13 cellular contexts compared by ENCODE assay signal in the genomic region with DNA sequence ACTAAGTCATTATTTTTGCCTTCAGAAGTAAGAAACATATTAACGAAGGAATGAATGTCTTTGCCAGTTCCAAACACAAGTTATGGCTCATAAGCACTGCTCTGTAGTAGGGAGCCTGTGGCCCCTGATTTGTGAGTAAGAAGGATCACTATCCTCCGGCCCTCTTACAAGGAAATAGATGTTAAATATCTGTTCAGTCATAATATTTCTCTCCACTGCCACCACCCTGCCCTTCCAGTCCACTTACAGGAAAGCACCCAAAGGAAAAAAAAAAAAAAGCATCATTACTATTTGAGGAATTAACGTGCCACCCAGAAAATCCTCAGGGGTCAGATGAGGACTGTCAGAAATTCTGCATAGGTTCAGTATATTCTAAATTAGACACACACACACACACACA.
DNase-seq lines count a peak whose midpoint lies in the region; ATAC-seq and TF ChIP-seq lines count a peak whose summit lies in the region.
"Had no signal": no experiment of that assay in that cellular context is flagged by ENCODE, and none has a peak within 500 bp of the region (broad histone marks: within the 10 kb centered on the region; RNA-seq: fewer than 3 reads in every experiment).

No MANE protein-coding gene starts in this region.

- TF ChIP-seq CTCF in heart right ventricle (IDR thresholded peaks at IDR 0.05) (no peak), upper lobe of left lung (IDR thresholded peaks at IDR 0.05) (no peak)

- H3K9me3 ChIP-seq in heart right ventricle, result no peaks in the 10 kb centered on the region
- no peaks in the 10 kb centered on the region for H3K9me3 ChIP-seq in adipocyte (ENCODE audit: control insufficient read depth, low read length)
- no peaks in the 10 kb centered on the region for H3K9me3 ChIP-seq in mucosa of rectum (ENCODE audit: control insufficient read depth in 2 of 2, low read length in 2 of 2)
- no peaks in the 10 kb centered on the region for H3K9me3 ChIP-seq in upper lobe of left lung

- intact Hi-C loops in heart right ventricle (cut with DNase I) (loop anchor here in 4 of 10 donors (10.0 kb wide), 3 partner anchors 129 to 169 kb away; no protein-coding TSS in a partner anchor), left cardiac atrium (cut with DNase I) (no loop called here)

- ATAC-seq in heart right ventricle, result no peak
- no peak for ATAC-seq in left cardiac atrium
- ATAC-seq in upper lobe of left lung (ENCODE audit: low FRiP score in 2 of 2), result no peak
- no peak for ATAC-seq in HG02981 (IDR thresholded peaks at IDR 0.05; ENCODE audit: unreplicated experiment)
- ATAC-seq: HCT116 had no signal

- no peak for TF ChIP-seq EP300 in upper lobe of left lung (IDR thresholded peaks at IDR 0.05)

- TF ChIP-seq POLR2A in upper lobe of left lung (IDR thresholded peaks at IDR 0.05), result no peak

- H3K9ac ChIP-seq in adipocyte (ENCODE audit: low read length), result peak overlapping the region; percentile 54
- H3K9ac ChIP-seq in mucosa of rectum (ENCODE audit: low read depth in 1 of 2, low read length in 2 of 2), result no peak overlapping the region

- H3K4me3 ChIP-seq in heart right ventricle (no peak overlapping the region), adipocyte (ENCODE audit: low read length) (no peak overlapping the region), mucosa of rectum (ENCODE audit: low read length in 2 of 2) (no peak overlapping the region), upper lobe of left lung (no peak overlapping the region)

- DNase-seq in heart right ventricle (no peak), left cardiac atrium (no peak), adipocyte (ENCODE audit: low read depth) (no peak), upper lobe of left lung (no peak), AG08396 (ENCODE audit: low spot score) (no peak), NCI-H510A (lab: John Stamatoyannopoulos, UW) (no peak)
- DNase-seq: activated CD4-positive, CD25-positive, alpha-beta regulatory T cell treated with anti-CD3 and anti-CD28 coated beads, Interleukin-2, amount 50 U/mL, for 72 hours; NCI-H345 had no signal

- H3K27ac ChIP-seq in heart right ventricle (peak overlapping the region in 9 of 10 donors; percentile 12 to 84 (median 75)), mucosa of rectum (ENCODE audit: low read depth in 2 of 2, low read length in 2 of 2) (peak overlapping the region; percentile 38 to 48), upper lobe of left lung (peak overlapping the region in 3 of 4 donors; percentile 3 to 83 (median 26))
- H3K27ac ChIP-seq: C4-2B, epithelial cell of prostate had no signal

- H3K27me3 ChIP-seq in heart right ventricle (no peaks in the 10 kb centered on the region), adipocyte (replicated peaks; ENCODE audit: control insufficient read depth, insufficient read depth, low read length) (no peaks in the 10 kb centered on the region), mucosa of rectum (ENCODE audit: control insufficient read depth in 2 of 2, insufficient read depth in 2 of 2, low read length in 2 of 2) (no peaks in the 10 kb centered on the region), upper lobe of left lung (no peaks in the 10 kb centered on the region)

- H3K36me3 ChIP-seq in heart right ventricle (peaks cover 0 to 97% (median 20%) of the 10 kb centered on the region in 9 donors), adipocyte (ENCODE audit: control insufficient read depth, insufficient read depth, low read length, severe bottlenecking) (peaks cover 64% of the 10 kb centered on the region), mucosa of rectum (ENCODE audit: control insufficient read depth in 2 of 2, insufficient read depth in 2 of 2, low read length in 2 of 2) (peaks cover 31 to 60% of the 10 kb centered on the region in 2 donors), upper lobe of left lung (peaks cover 0 to 59% (median 17%) of the 10 kb centered on the region in 4 donors)

- peaks cover 21 to 77% (median 63%) of the 10 kb centered on the region in 9 donors for H3K4me1 ChIP-seq in heart right ventricle
- H3K4me1 ChIP-seq in adipocyte (ENCODE audit: control insufficient read depth, insufficient read depth, low read length), result peaks cover 31% of the 10 kb centered on the region
- H3K4me1 ChIP-seq in mucosa of rectum (ENCODE audit: control insufficient read depth in 2 of 2, insufficient read depth in 2 of 2, low read length in 2 of 2), result peaks cover 27% of the 10 kb centered on the region in 2 donors
- H3K4me1 ChIP-seq in upper lobe of left lung, result peaks cover 42 to 55% (median 48%) of the 10 kb centered on the region in 4 donors

- 49 to 57% methylated on average over 3 of the region's 3 CpGs for WGBS in heart right ventricle, 2 donors
- 53 to 59% methylated on average over 3 of the region's 3 CpGs for WGBS in upper lobe of left lung, 2 donors
